28 cellular contexts compared by ENCODE assay signal in genomic region chr7:143237363-143237762, GRCh38. TPM values are rescaled to one million over a fixed set of nuclear protein-coding genes. Genes with fewer than 3 reads are reported as not detected.
"Had no signal": no experiment of that assay in that cellular context is flagged by ENCODE, and none has a peak within 500 bp of the region (broad histone marks: within the 10 kb centered on the region; RNA-seq: fewer than 3 reads in every experiment).

No MANE protein-coding gene starts in this region.

- H3K4me1 Mint-ChIP-seq: WTC11 had no signal

- H3K36me3 ChIP-seq: Peyer's patch had no signal

- H3K36me3 Mint-ChIP-seq: brain had no signal

- H3K27ac ChIP-seq: RWPE1 had no signal

- DNase-seq: activated CD4-positive, alpha-beta T cell treated with anti-CD3 and anti-CD28 coated beads for 48 hours; activated CD4-positive, alpha-beta T cell treated with anti-CD3 and anti-CD28 coated beads, Interleukin-2, amount 50 U/mL, for 4 hours; activated CD4-positive, CD25-positive, alpha-beta regulatory T cell treated with anti-CD3 and anti-CD28 coated beads, Interleukin-2, amount 50 U/mL, for 72 hours; activated CD8-positive, alpha-beta memory T cell treated with anti-CD3 and anti-CD28 coated beads, Interleukin-2, amount 10 ng/mL, durations not matched to agents 7 days and 5 days; activated effector memory CD4-positive, alpha-beta T cell treated with Interleukin-2 at 50 U/mL for 16 hours; activated naive CD4-positive, alpha-beta T cell; activated T-cell treated with anti-CD3 and anti-CD28 coated beads, Interleukin-2, amount 50 U/mL, for 24 hours; amniotic stem cell; Karpas-422; MM.1S; NCI-H1105; NCI-H1436 treated with DMSO at 0.1 percent for 48 hours; NCI-H187; NCI-H2081; NCI-H446; NCI-H524; Peyer's patch; Right ventricle myocardium superior had no signal

- H3K4me3 Mint-ChIP-seq: activated CD8-positive, alpha-beta memory T cell treated with anti-CD3 and anti-CD28 coated beads, Interleukin-2, amount 10 ng/mL, durations not matched to agents 7 days and 5 days; activated naive CD4-positive, alpha-beta T cell treated with anti-CD3 and anti-CD28 coated beads, Interleukin-2, amount 50 U/mL, for 24 hours; activated T-cell treated with anti-CD3 and anti-CD28 coated beads, Interleukin-2, amount 50 U/mL, for 24 hours; activated T-helper 1 cell treated with anti-CD3 and anti-CD28 coated beads, Interleukin-12 subunit alpha, Interleukin-12 subunit beta, Interleukin-2, Interleukin-4 antibody, amounts not matched to agents 30 ng/mL and 10 ng/mL and 1 ng/mL, durations not matched to agents 14 hours and 24 hours and 36 hours; brain; central memory CD8-positive, alpha-beta T cell; T-helper 1 cell treated with Interleukin-12 subunit alpha and Interleukin-12 subunit beta and Interleukin-4 antibody, amounts not matched to agents 30 μg/mL and 1 μg/mL, for 36 hours; WTC11 had no signal

- H3K27me3 Mint-ChIP-seq: activated T-cell treated with anti-CD3 and anti-CD28 coated beads, Interleukin-2, amount 50 U/mL, for 24 hours had no signal

- H3K4me3 ChIP-seq: K562, Peyer's patch had no signal

- H3K27ac Mint-ChIP-seq: activated CD8-positive, alpha-beta memory T cell treated with anti-CD3 and anti-CD28 coated beads, Interleukin-2, amount 10 ng/mL, durations not matched to agents 7 days and 5 days; activated naive CD4-positive, alpha-beta T cell treated with anti-CD3 and anti-CD28 coated beads, Interleukin-2, amount 50 U/mL, for 24 hours; activated T-cell treated with anti-CD3 and anti-CD28 coated beads, Interleukin-2, amount 50 U/mL, for 24 hours; activated T-helper 1 cell treated with anti-CD3 and anti-CD28 coated beads, Interleukin-12 subunit alpha, Interleukin-12 subunit beta, Interleukin-2, Interleukin-4 antibody, amounts not matched to agents 30 ng/mL and 10 ng/mL and 1 ng/mL, durations not matched to agents 14 hours and 24 hours and 36 hours; T-helper 1 cell treated with Interleukin-12 subunit alpha and Interleukin-12 subunit beta and Interleukin-4 antibody, amounts not matched to agents 30 μg/mL and 1 μg/mL, for 36 hours; WTC11 had no signal

- H3K27me3 ChIP-seq: Peyer's patch had no signal

RNA-seq across cellular contexts. Expression of gene TAS2R40, which starts 15.5 kb away (rescaled TPM):
- total RNA-seq: activated CD8-positive, alpha-beta memory T cell treated with anti-CD3 and anti-CD28 coated beads, Interleukin-2, amount 10 ng/mL, durations not matched to agents 7 days and 5 days; activated T-helper 1 cell treated with anti-CD3 and anti-CD28 coated beads, Interleukin-12 subunit alpha, Interleukin-12 subunit beta, Interleukin-2, Interleukin-4 antibody, amounts not matched to agents 30 ng/mL and 10 ng/mL and 1 ng/mL, durations not matched to agents 14 hours and 24 hours and 36 hours; astrocyte; K562; Peyer's patch; Right ventricle myocardium superior; SK-MEL-5; WTC11 had no signal
- polyA plus RNA-seq: K562 had no signal

RNA-seq across cellular contexts. Expression of gene TMEM139, which starts 47.4 kb away (rescaled TPM):
- total RNA-seq: SK-MEL-5 had no signal

RNA-seq across cellular contexts. Expression of gene TAS2R39, which starts 54.1 kb away (rescaled TPM):
- total RNA-seq: activated CD8-positive, alpha-beta memory T cell treated with anti-CD3 and anti-CD28 coated beads, Interleukin-2, amount 10 ng/mL, durations not matched to agents 7 days and 5 days; activated T-helper 1 cell treated with anti-CD3 and anti-CD28 coated beads, Interleukin-12 subunit alpha, Interleukin-12 subunit beta, Interleukin-2, Interleukin-4 antibody, amounts not matched to agents 30 ng/mL and 10 ng/mL and 1 ng/mL, durations not matched to agents 14 hours and 24 hours and 36 hours; astrocyte; K562; Peyer's patch; Right ventricle myocardium superior; SK-MEL-5; WTC11 had no signal
- polyA plus RNA-seq: K562 had no signal
